25 cellular contexts compared by ENCODE assay signal in the genomic region with DNA sequence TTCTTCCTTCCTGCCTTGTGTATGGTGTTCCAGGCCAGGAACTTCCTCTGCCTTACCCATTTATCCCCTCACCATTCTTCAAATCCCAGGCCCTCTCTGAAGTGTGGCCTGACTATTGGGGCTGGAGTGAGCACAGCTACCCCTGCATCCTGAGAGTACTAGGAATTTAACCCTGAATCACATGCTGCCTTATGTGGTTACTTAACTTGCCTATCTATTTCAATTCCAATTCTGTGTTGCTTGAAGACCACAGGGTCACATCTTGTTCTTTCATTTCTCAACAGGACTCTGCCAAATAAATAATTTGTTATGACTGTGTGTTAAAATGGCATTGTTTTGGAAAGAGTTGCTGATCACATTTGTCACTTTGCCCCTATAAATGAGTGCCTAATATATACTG.
A peak's percentile ranks its signal among the peaks of the same experiment; 100 is the strongest.
DNase-seq lines count a peak whose midpoint lies in the region; FAIRE-seq and TF ChIP-seq lines count a peak whose summit lies in the region.
"Had no signal": no experiment of that assay in that cellular context is flagged by ENCODE, and none has a peak within 500 bp of the region (broad histone marks: within the 10 kb centered on the region; RNA-seq: fewer than 3 reads in every experiment).

No MANE protein-coding gene starts in this region.

- H3K27ac Mint-ChIP-seq in brain, result peak overlapping the region in 4 of 5 experiments; percentile 24 to 92 (median 73)
- H3K27ac Mint-ChIP-seq in mesothelial cell of epicardium, result peak overlapping the region; percentile 41
- H3K27ac Mint-ChIP-seq: activated B cell treated with CpG ODN at 0.5 μM for 24 hours; activated CD4-positive, alpha-beta memory T cell treated with anti-CD3 and anti-CD28 coated beads, Interleukin-2, amount 10 ng/mL, durations not matched to agents 7 days and 5 days; memory B cell; nephron; T-helper 2 cell treated with Interferon-gamma antibody and Interleukin-4, amounts not matched to agents 5 μg/mL and 100 μg/mL, for 36 hours; type B pancreatic cell had no signal

- TF ChIP-seq POLR2A in GM12892 (IDR thresholded peaks at IDR 0.05; ENCODE audit: low read depth, low read length) (no peak), spleen (IDR thresholded peaks at IDR 0.05) (no peak)

- H3K9me3 ChIP-seq in spleen, result peaks cover 0 to 6% (median 0%) of the 10 kb centered on the region in 8 donors
- H3K9me3 ChIP-seq: SK-N-SH, stomach had no signal

- peaks cover 56% of the 10 kb centered on the region for H3K36me3 Mint-ChIP-seq in brain
- H3K36me3 Mint-ChIP-seq in mesothelial cell of epicardium, result peaks cover 30% of the 10 kb centered on the region
- H3K36me3 Mint-ChIP-seq: memory B cell had no signal

- FAIRE-seq in GM12892 (lab: Jason Lieb, UNC), result peak; percentile 33
- FAIRE-seq: bronchial epithelial cell had no signal

- H3K27ac ChIP-seq in ACC112 (ENCODE audit: low read depth, low read length) (peak overlapping the region; percentile 80), spleen (no peak overlapping the region)
- H3K27ac ChIP-seq: KMS-11, stomach had no signal

- H3K4me1 Mint-ChIP-seq in brain, result peaks cover 78% of the 10 kb centered on the region
- peaks cover 42% of the 10 kb centered on the region for H3K4me1 Mint-ChIP-seq in mesothelial cell of epicardium
- H3K4me1 Mint-ChIP-seq: activated CD4-positive, alpha-beta memory T cell treated with anti-CD3 and anti-CD28 coated beads, Interleukin-2, amount 10 ng/mL, durations not matched to agents 7 days and 5 days; memory B cell had no signal

- H3K4me3 ChIP-seq in ACC112 (ENCODE audit: low read depth, low read length) (no peak overlapping the region), spleen (no peak overlapping the region)
- H3K4me3 ChIP-seq: stomach had no signal

- DNase-seq in GM12892 (ENCODE audit: insufficient read length) (no peak), mesothelial cell of epicardium (ENCODE audit: low spot score in 2 of 2, unreplicated experiment in 2 of 2) (no peak), NK-92 (lab: John Stamatoyannopoulos, UW; ENCODE audit: unreplicated experiment) (no peak), NCI-H2196 (lab: John Stamatoyannopoulos, UW; ENCODE audit: unreplicated experiment) (no peak), NCI-H524 (lab: John Stamatoyannopoulos, UW) (no peak), spleen (no peak)
- DNase-seq: activated B cell treated with CpG ODN at 0.5 μM for 24 hours; activated CD4-positive, alpha-beta memory T cell treated with anti-CD3 and anti-CD28 coated beads, Interleukin-2, amount 10 ng/mL, durations not matched to agents 7 days and 5 days; CD4-positive, alpha-beta memory T cell; H7; hypothalamus; islet precursor cell; NCI-H1092; NCI-H2029 treated with DMSO at 0.1 percent for 48 hours; NCI-H446; SK-N-SH; stomach had no signal

- no peak for TF ChIP-seq CTCF in brain (conservative IDR thresholded peaks at IDR 0.05)
- no peak for TF ChIP-seq CTCF in mesothelial cell of epicardium (IDR thresholded peaks at IDR 0.05; ENCODE audit: unreplicated experiment)
- no peak for TF ChIP-seq CTCF in spleen (IDR thresholded peaks at IDR 0.05 in 8 of 11, conservative IDR thresholded peaks at IDR 0.05 in 3 of 11)

- intact Hi-C loops in spleen (cut with DNase I; ENCODE audit: low total_unique reads), result no loop called here

- H3K4me3 Mint-ChIP-seq in brain (peak overlapping the region in 1 of 5 experiments; percentile 16), mesothelial cell of epicardium (no peak overlapping the region)
- H3K4me3 Mint-ChIP-seq: activated B cell treated with CpG ODN at 0.5 μM for 24 hours; activated CD4-positive, alpha-beta memory T cell treated with anti-CD3 and anti-CD28 coated beads, Interleukin-2, amount 10 ng/mL, durations not matched to agents 7 days and 5 days; CD4-positive, alpha-beta memory T cell; memory B cell; nephron; T-helper 2 cell treated with Interferon-gamma antibody and Interleukin-4, amounts not matched to agents 5 μg/mL and 100 μg/mL, for 36 hours; type B pancreatic cell had no signal

- H3K9me3 Mint-ChIP-seq in brain, result no peaks in the 10 kb centered on the region
- H3K9me3 Mint-ChIP-seq in mesothelial cell of epicardium, result peaks cover 4% of the 10 kb centered on the region
- H3K9me3 Mint-ChIP-seq: activated CD4-positive, alpha-beta memory T cell treated with anti-CD3 and anti-CD28 coated beads, Interleukin-2, amount 10 ng/mL, durations not matched to agents 7 days and 5 days; memory B cell; nephron; T-helper 2 cell treated with Interferon-gamma antibody and Interleukin-4, amounts not matched to agents 5 μg/mL and 100 μg/mL, for 36 hours; type B pancreatic cell had no signal

- H3K36me3 ChIP-seq in ACC112 (ENCODE audit: insufficient read depth, low read length) (no peaks in the 10 kb centered on the region; the same call in 1 of the 2 replicates), spleen (peaks cover 0 to 20% (median 0%) of the 10 kb centered on the region in 6 donors)

- no peak overlapping the region for H2AFZ ChIP-seq in ACC112 (ENCODE audit: low read length, unreplicated experiment)

- no peaks in the 10 kb centered on the region for H3K27me3 ChIP-seq in ACC112 (ENCODE audit: insufficient read depth, low read length)
- no peaks in the 10 kb centered on the region for H3K27me3 ChIP-seq in spleen (replicated peaks in 1 of 7)
- H3K27me3 ChIP-seq: stomach had no signal

- H3K27me3 Mint-ChIP-seq in brain, result no peaks in the 10 kb centered on the region
- no peaks in the 10 kb centered on the region for H3K27me3 Mint-ChIP-seq in mesothelial cell of epicardium (ENCODE audit: low read depth)
- H3K27me3 Mint-ChIP-seq: activated B cell treated with CpG ODN at 0.5 μM for 24 hours; activated CD4-positive, alpha-beta memory T cell treated with anti-CD3 and anti-CD28 coated beads, Interleukin-2, amount 10 ng/mL, durations not matched to agents 7 days and 5 days; CD4-positive, alpha-beta memory T cell; memory B cell; type B pancreatic cell had no signal

- H3K4me1 ChIP-seq in ACC112 (ENCODE audit: control insufficient read depth, insufficient read depth, low read length, unreplicated experiment), result peaks cover 13% of the 10 kb centered on the region
- H3K4me1 ChIP-seq in spleen, result peaks cover 0 to 4% (median 0%) of the 10 kb centered on the region in 6 donors

- peaks cover 11% of the 10 kb centered on the region for H3K79me2 ChIP-seq in ACC112 (ENCODE audit: control insufficient read depth, insufficient read depth, low read length, unreplicated experiment)
